9 cellular contexts compared by ENCODE assay signal in the genomic region with DNA sequence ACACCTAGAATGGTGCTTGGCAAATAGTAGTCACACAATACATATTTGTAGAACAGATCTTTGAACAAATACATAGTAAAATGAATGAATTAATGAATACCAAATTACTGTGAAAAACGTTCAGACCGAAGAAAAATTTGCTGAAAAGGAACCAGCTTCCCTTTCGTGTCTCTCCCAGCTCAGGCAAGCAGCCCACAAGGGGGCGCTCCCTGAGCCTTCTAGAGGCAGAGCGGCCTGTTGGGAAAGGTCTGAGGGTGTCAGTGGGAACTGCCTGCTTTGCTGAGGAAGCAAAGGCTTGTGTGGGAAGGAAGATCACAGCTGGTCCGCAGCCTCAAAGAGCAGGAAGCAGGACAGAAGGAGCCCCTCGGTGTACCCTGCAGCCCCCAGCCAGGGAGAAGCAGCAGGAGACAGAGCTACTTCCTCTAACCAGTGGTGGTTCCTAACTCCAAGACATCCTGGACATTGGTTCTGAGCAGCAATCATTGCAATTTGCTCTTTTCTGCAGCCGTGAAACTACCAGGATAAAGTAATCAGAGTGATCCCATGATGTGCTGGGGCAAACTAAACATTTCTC.
DNase-seq lines count a peak whose midpoint lies in the region; ATAC-seq and TF ChIP-seq lines count a peak whose summit lies in the region.
"Had no signal": no experiment of that assay in that cellular context is flagged by ENCODE, and none has a peak within 500 bp of the region (broad histone marks: within the 10 kb centered on the region; RNA-seq: fewer than 3 reads in every experiment).

No MANE protein-coding gene starts in this region.

- intact Hi-C loops in left lung (cut with DNase I), result no loop called here

- peak; percentile 77 for DNase-seq in AG20443 (ENCODE audit: low spot score)
- DNase-seq in HuH-7 (ENCODE audit: low spot score), result peak; percentile 61
- DNase-seq in left lung, result no peak
- no peak for DNase-seq in T1000 (lab: John Stamatoyannopoulos, UW)
- DNase-seq in DMS153 treated with DMSO at 0.1 percent for 48 hours (lab: John Stamatoyannopoulos, UW; ENCODE audit: unreplicated experiment), result no peak
- DNase-seq in DMS153 (lab: John Stamatoyannopoulos, UW), result no peak
- DNase-seq: uterus had no signal

- no peaks in the 10 kb centered on the region for H3K27me3 ChIP-seq in left lung
- H3K27me3 ChIP-seq: uterus had no signal

- H3K27ac ChIP-seq in VCaP (no peak overlapping the region), left lung (no peak overlapping the region)
- H3K27ac ChIP-seq: uterus had no signal

- H3K36me3 ChIP-seq in left lung, result no peaks in the 10 kb centered on the region
- H3K36me3 ChIP-seq: uterus had no signal

- no peaks in the 10 kb centered on the region for H3K4me1 ChIP-seq in left lung
- H3K4me1 ChIP-seq: uterus had no signal

- ATAC-seq in left lung (peak; percentile 51), HG02763 (IDR thresholded peaks at IDR 0.05; ENCODE audit: unreplicated experiment) (no peak)

- no peaks in the 10 kb centered on the region for H3K9me3 ChIP-seq in left lung
- H3K9me3 ChIP-seq: uterus had no signal

- H3K4me3 ChIP-seq in left lung, result no peak overlapping the region
- H3K4me3 ChIP-seq: uterus had no signal

- TF ChIP-seq CTCF in VCaP (conservative IDR thresholded peaks at IDR 0.05) (peak; percentile 62), left lung (IDR thresholded peaks at IDR 0.05) (peak in 1 of 2 donors; percentile 35)

Comparison
In these comparisons a context has a peak if more than half of its experiments do, and no peak if none do; other contexts are left out.
1. DNase-seq: peak in AG20443 (single experiment) and HuH-7 (single experiment); none in left lung (0 of 2), T1000 (single experiment), DMS153 treated with DMSO at 0.1 percent for 48 hours (single experiment) and DMS153 (single experiment).